In the genomic region with DNA sequence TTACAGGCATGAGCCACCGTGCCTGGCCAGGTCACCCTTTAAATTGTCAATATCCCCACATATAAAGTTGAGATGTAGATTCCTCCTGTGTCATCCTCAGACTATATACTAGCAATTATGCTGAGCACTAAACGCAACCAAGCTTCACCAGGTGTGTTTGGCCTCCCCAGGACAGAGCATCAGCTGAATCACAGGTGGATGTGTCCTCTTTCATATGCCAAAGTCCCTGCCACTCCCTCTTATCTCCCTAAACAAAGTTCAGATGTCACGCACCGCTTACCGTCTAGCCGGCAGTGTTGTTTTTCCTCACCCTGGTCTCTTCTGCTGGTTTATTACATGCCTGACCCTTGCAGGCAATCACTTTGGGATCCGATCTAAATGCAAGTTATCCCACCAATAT, we compare ENCODE assay signal across 23 cellular contexts. TPM values are rescaled to one million over a fixed set of nuclear protein-coding genes. Genes with fewer than 3 reads are reported as not detected.
"Had no signal": no experiment of that assay in that cellular context is flagged by ENCODE, and none has a peak within 500 bp of the region (broad histone marks: within the 10 kb centered on the region; RNA-seq: fewer than 3 reads in every experiment).

No MANE protein-coding gene starts in this region.

- H3K27ac ChIP-seq: adrenal gland, RWPE1 had no signal

- ATAC-seq: activated CD8-positive, alpha-beta T cell treated with anti-CD3 and anti-CD28 coated beads for 36 hours; activated T-cell treated with anti-CD3 and anti-CD28 coated beads, Interleukin-2, amount 50 U/mL, for 72 hours; T-cell had no signal

- H3K27me3 ChIP-seq: adrenal gland, Peyer's patch had no signal

- DNase-seq: activated CD4-positive, alpha-beta T cell treated with anti-CD3 and anti-CD28 coated beads for 4 hours; activated CD4-positive, CD25-positive, alpha-beta regulatory T cell; activated CD8-positive, alpha-beta memory T cell treated with anti-CD3 and anti-CD28 coated beads, Interleukin-2, amount 50 U/mL, for 4 hours; activated CD8-positive, alpha-beta T cell treated with anti-CD3 and anti-CD28 coated beads for 36 hours; activated gamma-delta T cell treated with Interleukin-2 at 50 U/mL for 16 hours; activated naive CD4-positive, alpha-beta T cell treated with anti-CD3 and anti-CD28 coated beads, Interleukin-2, amount 50 U/mL, for 16 hours; activated naive CD8-positive, alpha-beta T cell treated with anti-CD3 and anti-CD28 coated beads, Interleukin-2, amount 10 ng/mL, durations not matched to agents 7 days and 5 days; activated T-cell treated with anti-CD3 and anti-CD28 coated beads, Interleukin-2, amount 50 U/mL, for 72 hours; adrenal gland; anterior cingulate cortex; caudate nucleus; KG1; NCI-H1092; NCI-H1417; NCI-H1930; NCI-H446; SIG-M5; T-cell; T-helper 2 cell; T1000 had no signal

- H3K4me3 ChIP-seq: adrenal gland, Peyer's patch had no signal

- H3K4me1 ChIP-seq: adrenal gland had no signal

- H3K36me3 ChIP-seq: adrenal gland, Peyer's patch had no signal

- H3K9me3 ChIP-seq: adrenal gland, Peyer's patch had no signal

RNA-seq across cellular contexts. Expression of a gene that starts 43.8 kb away (rescaled TPM):
- total RNA-seq: activated naive CD8-positive, alpha-beta T cell treated with anti-CD3 and anti-CD28 coated beads, Interleukin-2, amount 10 ng/mL, durations not matched to agents 7 days and 5 days; M059J had no signal
